4 cellular contexts compared by ENCODE assay signal in genomic region chr1:162818136-162818535, GRCh38. TPM values are rescaled to one million over a fixed set of nuclear protein-coding genes. Genes with fewer than 3 reads are reported as not detected.
"Had no signal": no experiment of that assay in that cellular context is flagged by ENCODE, and none has a peak within 500 bp of the region (broad histone marks: within the 10 kb centered on the region; RNA-seq: fewer than 3 reads in every experiment).

No MANE protein-coding gene starts in this region.

RNA-seq across cellular contexts. Expression of gene CCDC190, which starts 42.8 kb away (rescaled TPM):
- total RNA-seq: HepG2, HT-29, K562 had no signal
- polyA plus RNA-seq: HepG2, IgD-negative memory B cell, K562 had no signal
